In the genomic region with DNA sequence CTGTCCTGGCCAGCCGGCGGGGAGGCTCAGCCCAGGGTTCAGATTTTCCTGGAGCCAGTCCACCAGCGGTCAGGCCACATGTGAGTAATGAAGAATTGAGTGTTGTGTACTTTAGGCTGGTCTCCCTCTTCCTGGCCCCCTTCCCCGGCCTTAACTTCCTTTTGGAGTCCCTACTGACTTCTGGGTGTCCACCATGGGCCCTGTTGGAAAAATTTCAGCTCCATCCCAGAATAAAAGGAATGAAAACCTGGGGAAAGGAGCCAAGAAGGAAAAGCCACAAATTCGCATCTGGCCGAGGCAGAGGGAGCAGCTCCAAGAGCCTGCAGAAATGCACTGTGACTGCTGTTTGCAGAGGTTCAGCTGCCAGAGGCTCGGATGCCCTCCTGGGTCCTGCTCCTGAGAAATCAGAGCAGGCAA, we compare ENCODE assay signal across 9 cellular contexts. TPM values are rescaled to one million over a fixed set of nuclear protein-coding genes. Genes with fewer than 3 reads are reported as not detected.
DNase-seq lines count a peak whose midpoint lies in the region; ATAC-seq and TF ChIP-seq lines count a peak whose summit lies in the region.
"Had no signal": no experiment of that assay in that cellular context is flagged by ENCODE, and none has a peak within 500 bp of the region (broad histone marks: within the 10 kb centered on the region; RNA-seq: fewer than 3 reads in every experiment).

No MANE protein-coding gene starts in this region.

- H3K36me3 Mint-ChIP-seq in glutamatergic neuron (ENCODE audit: unreplicated experiment) = no peaks in the 10 kb centered on the region
- no peaks in the 10 kb centered on the region for H3K36me3 Mint-ChIP-seq in activated naive CD8-positive, alpha-beta T cell treated with anti-CD3 and anti-CD28 coated beads, Interleukin-2, amount 50 U/mL, for 24 hours (ENCODE audit: low read depth)

- H3K27me3 Mint-ChIP-seq in glutamatergic neuron (ENCODE audit: unreplicated experiment) = no peaks in the 10 kb centered on the region
- peaks cover 42% of the 10 kb centered on the region for H3K27me3 Mint-ChIP-seq in activated naive CD8-positive, alpha-beta T cell treated with anti-CD3 and anti-CD28 coated beads, Interleukin-2, amount 50 U/mL, for 24 hours

- TF ChIP-seq CTCF in glutamatergic neuron (IDR thresholded peaks at IDR 0.05; ENCODE audit: partially characterized antibody, unreplicated experiment) (no peak), ovary (IDR thresholded peaks at IDR 0.05) (no peak)

- H3K9me3 ChIP-seq in SK-N-MC (ENCODE audit: low read depth, low read length) (no peaks in the 10 kb centered on the region), ovary (no peaks in the 10 kb centered on the region)

- H3K4me3 ChIP-seq in SK-N-MC (no peak overlapping the region; the same call in 1 of the 2 replicates), ovary (peak overlapping the region; percentile 42)

- no peak for TF ChIP-seq EP300 in ovary (IDR thresholded peaks at IDR 0.05)

- WGBS in ovary, 3 donors = 4 to 9% (median 9%) methylated on average over 7 of the region's 7 CpGs

- peaks cover 8% of the 10 kb centered on the region for H3K4me1 ChIP-seq in ovary (ENCODE audit: insufficient read depth)

- DNase-seq in AG20443 (ENCODE audit: low spot score) = peak; percentile 81
- no peak for DNase-seq in SK-N-MC (ENCODE audit: low read depth, low spot score)
- no peak for DNase-seq in glutamatergic neuron
- peak; percentile 58 to 71 (median 61) for DNase-seq in ovary
- no peak for DNase-seq in activated T-cell treated with anti-CD3 and anti-CD28 coated beads for 4 hours
- DNase-seq in activated naive CD8-positive, alpha-beta T cell treated with anti-CD3 and anti-CD28 coated beads, Interleukin-2, amount 50 U/mL, for 24 hours = no peak
- DNase-seq: NCI-H1105 treated with DMSO at 0.1 percent for 48 hours had no signal

- H3K27ac ChIP-seq in SK-N-MC (peak overlapping the region; percentile 99), ovary (peak overlapping the region in 1 of 2 donors; percentile 86)

- H3K36me3 ChIP-seq in SK-N-MC (ENCODE audit: insufficient read depth, low read length) (no peaks in the 10 kb centered on the region), ovary (no peaks in the 10 kb centered on the region)

- peak overlapping the region; percentile 82 for H3K9ac ChIP-seq in SK-N-MC (ENCODE audit: insufficient read length)

- TF ChIP-seq POLR2A in ovary (IDR thresholded peaks at IDR 0.05) = no peak

- H3K4me1 Mint-ChIP-seq in glutamatergic neuron (ENCODE audit: low read depth, unreplicated experiment) = peaks cover 17% of the 10 kb centered on the region
- peaks cover 5% of the 10 kb centered on the region for H3K4me1 Mint-ChIP-seq in activated naive CD8-positive, alpha-beta T cell treated with anti-CD3 and anti-CD28 coated beads, Interleukin-2, amount 50 U/mL, for 24 hours

- H3K4me3 Mint-ChIP-seq in glutamatergic neuron (ENCODE audit: unreplicated experiment) = peak overlapping the region; percentile 81
- no peak overlapping the region for H3K4me3 Mint-ChIP-seq in activated naive CD8-positive, alpha-beta T cell treated with anti-CD3 and anti-CD28 coated beads, Interleukin-2, amount 50 U/mL, for 24 hours

- H3K27me3 ChIP-seq in ovary = no peaks in the 10 kb centered on the region

- peaks cover 7% of the 10 kb centered on the region for H3K9me3 Mint-ChIP-seq in glutamatergic neuron (ENCODE audit: unreplicated experiment)
- H3K9me3 Mint-ChIP-seq in activated naive CD8-positive, alpha-beta T cell treated with anti-CD3 and anti-CD28 coated beads, Interleukin-2, amount 50 U/mL, for 24 hours = no peaks in the 10 kb centered on the region

- intact Hi-C loops in ovary (cut with DNase I) = loop anchor here in 1 of 4 donors (10.0 kb wide), 1 partner anchor 428 kb away; no protein-coding TSS in a partner anchor

- H3K27ac Mint-ChIP-seq in glutamatergic neuron (ENCODE audit: unreplicated experiment) = no peak overlapping the region
- no peak overlapping the region for H3K27ac Mint-ChIP-seq in activated naive CD8-positive, alpha-beta T cell treated with anti-CD3 and anti-CD28 coated beads, Interleukin-2, amount 50 U/mL, for 24 hours

- ATAC-seq in HG03095 (IDR thresholded peaks at IDR 0.05; ENCODE audit: unreplicated experiment) (no peak), HG03159 (IDR thresholded peaks at IDR 0.05; ENCODE audit: unreplicated experiment) (no peak)
- ATAC-seq in activated naive CD8-positive, alpha-beta T cell treated with anti-CD3 and anti-CD28 coated beads, Interleukin-2, amount 50 U/mL, for 24 hours = no peak

RNA-seq across cellular contexts. Expression of gene HHAT, which starts 35.5 kb away (rescaled TPM):
- total RNA-seq in glutamatergic neuron (ENCODE audit: unreplicated experiment) = 2.3 TPM
- 1 to 10 TPM; 2.8 to 9.9 (median 4.1) TPM for total RNA-seq in ovary
- 10 to 100 TPM in 1 of 2 donors, 1 to 10 TPM in 1; 2.1 to 10.5 TPM for polyA plus RNA-seq in ovary

Comparison
In these comparisons a context has a peak if more than half of its experiments do, and no peak if none do; other contexts are left out.
1. DNase-seq: peak in AG20443 (single experiment) and ovary (5 of 5); none in SK-N-MC (single experiment), glutamatergic neuron (single experiment), activated T-cell treated with anti-CD3 and anti-CD28 coated beads for 4 hours (single experiment) and activated naive CD8-positive, alpha-beta T cell treated with anti-CD3 and anti-CD28 coated beads, Interleukin-2, amount 50 U/mL, for 24 hours (single experiment).